In the genomic region with DNA sequence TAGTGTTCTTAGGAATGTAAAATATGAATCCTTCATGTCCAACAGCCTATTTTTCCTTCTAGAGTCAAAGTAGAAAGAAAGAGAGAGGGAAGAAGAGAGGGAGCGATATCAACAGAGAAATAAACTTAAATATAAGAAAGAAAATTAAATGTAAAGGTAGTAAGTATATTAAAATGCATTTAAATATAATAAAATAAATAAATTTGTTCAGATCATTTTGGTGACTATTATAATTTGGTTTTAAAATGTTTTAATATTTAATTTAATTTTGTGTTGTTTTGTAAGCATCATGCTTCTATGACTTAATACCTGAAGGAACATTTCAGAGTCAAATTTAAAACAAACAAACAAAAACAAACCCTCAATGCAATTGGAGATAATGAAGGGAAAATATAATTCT, we compare ENCODE assay signal across 8 cellular contexts.
"Had no signal": no experiment of that assay in that cellular context is flagged by ENCODE, and none has a peak within 500 bp of the region (broad histone marks: within the 10 kb centered on the region; RNA-seq: fewer than 3 reads in every experiment).

No MANE protein-coding gene starts in this region.

- ATAC-seq: GM12878 had no signal

- FAIRE-seq: G401.6, GM12878, GM12891, GM12892, GM18507, GM19239 had no signal

- DNase-seq: GDM1, GF-D8 had no signal
